Comparison of ENCODE assay signal across 1 cellular context in the genomic region with DNA sequence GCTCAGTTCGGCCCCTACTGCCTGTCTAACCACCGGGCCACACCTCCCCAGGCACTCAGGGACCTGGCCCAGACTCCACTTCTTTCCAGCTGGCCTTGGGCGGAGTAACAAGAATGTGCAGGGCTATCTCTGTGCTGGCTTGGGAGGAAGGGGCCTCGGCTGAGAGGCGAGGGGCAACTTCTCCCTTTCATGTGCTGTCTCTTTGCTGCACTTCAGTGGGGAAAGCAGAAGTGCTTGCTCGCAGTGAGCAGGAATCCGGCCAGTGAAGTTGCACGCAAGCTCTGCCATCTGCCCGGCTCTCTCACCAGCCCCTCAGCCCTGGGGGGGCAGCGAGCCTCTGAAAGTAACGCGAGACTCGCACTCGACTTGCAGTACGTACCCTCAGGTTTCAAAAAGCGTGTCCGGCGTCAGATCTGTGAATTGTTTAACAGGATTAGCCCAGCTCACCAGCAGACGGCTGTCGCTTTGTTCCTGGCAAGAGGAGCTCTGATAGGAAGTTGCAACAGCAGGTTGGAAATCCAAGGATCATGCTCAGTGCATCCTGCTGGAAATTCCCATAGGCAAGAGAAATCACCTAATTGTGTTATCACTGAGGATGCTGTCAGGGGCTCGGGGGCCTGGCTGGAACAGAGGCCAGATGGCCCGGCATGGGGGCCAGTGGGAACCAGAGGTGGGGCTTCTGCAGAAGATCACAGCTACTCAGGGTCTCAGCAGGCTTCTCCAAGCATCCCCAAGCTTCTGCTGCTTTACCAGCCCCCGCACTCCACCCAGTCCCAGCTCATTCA.
TF ChIP-seq lines count a peak whose summit lies in the region.

No MANE protein-coding gene starts in this region.

TF ChIP-seq in WTC11, 78 proteins besides CTCF, POLR2A, EP300 and RAD21:
- TF ChIP-seq ARID4B (CRISPR knock-in tag; IDR thresholded peaks at IDR 0.05; ENCODE audit: borderline replicate concordance) (no peak), ZNF532 (CRISPR knock-in tag; IDR thresholded peaks at IDR 0.05; ENCODE audit: borderline replicate concordance) (no peak), ZNF416 (CRISPR knock-in tag; IDR thresholded peaks at IDR 0.05) (no peak), ETV6 (CRISPR knock-in tag; IDR thresholded peaks at IDR 0.05) (no peak), PRRX2 (CRISPR knock-in tag; IDR thresholded peaks at IDR 0.05) (no peak)
